1 cellular context compared by ENCODE assay signal in the genomic region with DNA sequence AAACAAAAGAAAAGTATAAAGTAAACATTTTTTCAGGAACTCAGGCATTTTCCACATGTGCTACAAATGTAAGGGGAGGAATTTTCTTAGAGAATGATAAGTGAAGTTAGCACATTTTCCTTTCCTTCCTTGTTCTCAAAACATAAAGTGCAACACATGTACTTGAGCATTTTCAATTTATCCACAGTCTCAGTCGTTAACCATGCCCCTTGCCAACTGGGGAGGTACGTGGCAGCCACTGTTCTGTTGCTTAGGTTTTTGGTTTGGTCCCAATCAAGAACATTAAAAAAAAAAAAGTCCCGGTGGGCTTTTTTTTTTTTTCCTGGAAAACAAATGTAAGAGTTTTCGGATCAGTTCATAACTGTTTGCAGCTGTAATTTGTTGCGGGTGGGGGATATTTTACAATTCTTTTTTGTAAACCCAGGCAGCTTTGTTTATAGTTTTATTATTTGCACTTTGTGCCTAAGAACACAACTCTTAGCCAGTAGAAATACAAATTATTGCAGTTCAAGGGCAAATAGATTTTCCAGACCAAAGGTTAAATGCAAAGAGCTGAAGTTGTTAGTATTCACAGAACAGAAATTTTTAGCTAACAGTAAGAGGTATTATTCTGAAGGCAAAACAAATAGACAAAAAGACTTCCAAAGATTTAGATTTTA.
TF ChIP-seq lines count a peak whose summit lies in the region.

No MANE protein-coding gene starts in this region.

TF ChIP-seq in liver, 16 proteins besides CTCF, POLR2A, EP300 and RAD21 (continued from another document):
- TF ChIP-seq, protein P1, sequence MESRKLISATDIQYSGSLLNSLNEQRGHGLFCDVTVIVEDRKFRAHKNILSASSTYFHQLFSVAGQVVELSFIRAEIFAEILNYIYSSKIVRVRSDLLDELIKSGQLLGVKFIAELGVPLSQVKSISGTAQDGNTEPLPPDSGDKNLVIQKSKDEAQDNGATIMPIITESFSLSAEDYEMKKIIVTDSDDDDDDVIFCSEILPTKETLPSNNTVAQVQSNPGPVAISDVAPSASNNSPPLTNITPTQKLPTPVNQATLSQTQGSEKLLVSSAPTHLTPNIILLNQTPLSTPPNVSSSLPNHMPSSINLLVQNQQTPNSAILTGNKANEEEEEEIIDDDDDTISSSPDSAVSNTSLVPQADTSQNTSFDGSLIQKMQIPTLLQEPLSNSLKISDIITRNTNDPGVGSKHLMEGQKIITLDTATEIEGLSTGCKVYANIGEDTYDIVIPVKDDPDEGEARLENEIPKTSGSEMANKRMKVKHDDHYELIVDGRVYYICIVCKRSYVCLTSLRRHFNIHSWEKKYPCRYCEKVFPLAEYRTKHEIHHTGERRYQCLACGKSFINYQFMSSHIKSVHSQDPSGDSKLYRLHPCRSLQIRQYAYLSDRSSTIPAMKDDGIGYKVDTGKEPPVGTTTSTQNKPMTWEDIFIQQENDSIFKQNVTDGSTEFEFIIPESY (IDR thresholded peaks at IDR 0.05) = no peak
- peak; percentile 78 to 87 for TF ChIP-seq HNF4A (conservative IDR thresholded peaks at IDR 0.05)
- TF ChIP-seq GABPA (IDR thresholded peaks at IDR 0.05 in 1 of 2, conservative IDR thresholded peaks at IDR 0.05 in 1 of 2) = no peak
- TF ChIP-seq ATF3 (IDR thresholded peaks at IDR 0.05) = no peak
- peak; percentile 24 for TF ChIP-seq HNF4G (IDR thresholded peaks at IDR 0.05)
- TF ChIP-seq FOXA1 (IDR thresholded peaks at IDR 0.05) = no peak
- TF ChIP-seq TAF1 (conservative IDR thresholded peaks at IDR 0.05) = no peak
- peak; percentile 49 to 66 for TF ChIP-seq RXRA (IDR thresholded peaks at IDR 0.05)
- peak in 1 of 2 donors; percentile 7 for TF ChIP-seq JUND (IDR thresholded peaks at IDR 0.05)
- TF ChIP-seq YY1 (IDR thresholded peaks at IDR 0.05) = no peak
- TF ChIP-seq, protein P2, sequence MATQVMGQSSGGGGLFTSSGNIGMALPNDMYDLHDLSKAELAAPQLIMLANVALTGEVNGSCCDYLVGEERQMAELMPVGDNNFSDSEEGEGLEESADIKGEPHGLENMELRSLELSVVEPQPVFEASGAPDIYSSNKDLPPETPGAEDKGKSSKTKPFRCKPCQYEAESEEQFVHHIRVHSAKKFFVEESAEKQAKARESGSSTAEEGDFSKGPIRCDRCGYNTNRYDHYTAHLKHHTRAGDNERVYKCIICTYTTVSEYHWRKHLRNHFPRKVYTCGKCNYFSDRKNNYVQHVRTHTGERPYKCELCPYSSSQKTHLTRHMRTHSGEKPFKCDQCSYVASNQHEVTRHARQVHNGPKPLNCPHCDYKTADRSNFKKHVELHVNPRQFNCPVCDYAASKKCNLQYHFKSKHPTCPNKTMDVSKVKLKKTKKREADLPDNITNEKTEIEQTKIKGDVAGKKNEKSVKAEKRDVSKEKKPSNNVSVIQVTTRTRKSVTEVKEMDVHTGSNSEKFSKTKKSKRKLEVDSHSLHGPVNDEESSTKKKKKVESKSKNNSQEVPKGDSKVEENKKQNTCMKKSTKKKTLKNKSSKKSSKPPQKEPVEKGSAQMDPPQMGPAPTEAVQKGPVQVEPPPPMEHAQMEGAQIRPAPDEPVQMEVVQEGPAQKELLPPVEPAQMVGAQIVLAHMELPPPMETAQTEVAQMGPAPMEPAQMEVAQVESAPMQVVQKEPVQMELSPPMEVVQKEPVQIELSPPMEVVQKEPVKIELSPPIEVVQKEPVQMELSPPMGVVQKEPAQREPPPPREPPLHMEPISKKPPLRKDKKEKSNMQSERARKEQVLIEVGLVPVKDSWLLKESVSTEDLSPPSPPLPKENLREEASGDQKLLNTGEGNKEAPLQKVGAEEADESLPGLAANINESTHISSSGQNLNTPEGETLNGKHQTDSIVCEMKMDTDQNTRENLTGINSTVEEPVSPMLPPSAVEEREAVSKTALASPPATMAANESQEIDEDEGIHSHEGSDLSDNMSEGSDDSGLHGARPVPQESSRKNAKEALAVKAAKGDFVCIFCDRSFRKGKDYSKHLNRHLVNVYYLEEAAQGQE (IDR thresholded peaks at IDR 0.05) = no peak
- TF ChIP-seq MAX (IDR thresholded peaks at IDR 0.05) = no peak
- no peak for TF ChIP-seq FOXA2 (IDR thresholded peaks at IDR 0.05)
- TF ChIP-seq NR2F2 (IDR thresholded peaks at IDR 0.05) = no peak
- TF ChIP-seq SP1 (IDR thresholded peaks at IDR 0.05) = peak; percentile 81
TF ChIP-seq in liver: peak in this region for 5.
